ENCODE assay signal across 1 cellular context in the genomic region with DNA sequence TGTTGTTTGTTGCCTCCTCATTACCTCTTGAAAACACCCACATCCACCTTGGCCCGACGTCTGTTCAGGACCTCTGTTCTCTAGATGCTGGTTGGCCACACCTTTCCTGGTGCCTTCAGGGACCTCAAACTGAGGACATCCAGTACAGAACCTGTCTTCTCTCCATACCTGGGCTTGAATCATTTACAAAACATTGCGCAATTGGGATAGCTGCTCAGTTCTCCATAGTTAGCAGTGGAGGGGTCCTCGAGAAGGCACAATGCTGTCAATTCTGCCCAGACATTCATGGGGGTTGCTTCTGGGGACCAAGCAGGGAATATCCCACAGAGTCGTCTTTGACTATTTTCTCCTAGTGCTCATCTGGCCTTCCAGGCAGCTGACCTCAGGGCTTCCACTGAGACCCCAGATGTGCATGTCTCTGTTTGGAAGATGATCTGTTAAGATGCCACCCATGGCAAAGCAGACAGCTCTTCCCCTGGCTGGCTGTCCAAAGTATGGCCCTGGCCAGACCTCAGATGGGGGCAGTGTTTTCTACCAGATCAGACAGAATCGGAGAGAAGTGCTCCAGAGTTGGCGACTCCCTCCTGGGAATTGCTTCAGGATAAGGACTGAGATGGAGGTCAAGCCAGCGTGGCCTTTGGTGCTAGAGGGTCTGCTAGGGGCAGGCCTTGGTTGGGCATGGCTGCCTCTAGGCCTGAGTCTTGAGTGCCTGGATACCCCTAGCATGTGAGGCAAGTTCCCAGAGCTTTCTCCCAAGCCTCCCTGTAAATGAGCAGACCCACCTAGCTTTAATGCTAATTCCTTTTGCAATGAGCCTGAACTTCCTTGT.
A peak's percentile ranks its signal among the peaks of the same experiment; 100 is the strongest.
TF ChIP-seq lines count a peak whose summit lies in the region.

No MANE protein-coding gene starts in this region.

TF ChIP-seq in K562, 482 proteins besides CTCF, POLR2A, EP300 and RAD21:
- TF ChIP-seq CEBPG (CRISPR knock-in tag; IDR thresholded peaks at IDR 0.05) (no peak), CEBPG (tag; conservative IDR thresholded peaks at IDR 0.05 in 1 of 2, IDR thresholded peaks at IDR 0.05 in 1 of 2) (peak; percentile 27 to 80; a peak in 3 of 4 replicates), TBL1XR1 (IDR thresholded peaks at IDR 0.05; ENCODE audit: low read length in 2 of 2) (no peak), EHMT2 (IDR thresholded peaks at IDR 0.05) (no peak), CEBPB (tag; IDR thresholded peaks at IDR 0.05) (peak; percentile 83)
